20 cellular contexts compared by ENCODE assay signal in genomic region chr11:81970886-81971285, GRCh38.
DNase-seq lines count a peak whose midpoint lies in the region; ATAC-seq lines count a peak whose summit lies in the region.
"Had no signal": no experiment of that assay in that cellular context is flagged by ENCODE, and none has a peak within 500 bp of the region (broad histone marks: within the 10 kb centered on the region; RNA-seq: fewer than 3 reads in every experiment).

No MANE protein-coding gene starts in this region.

- H4K8ac ChIP-seq in mesenchymal stem cell (ENCODE audit: low read length), result no peak overlapping the region

- POLR2A ChIA-PET in activated CD4-positive, alpha-beta T cell treated with anti-CD3 and anti-CD28 coated beads, Interleukin-2, amount 10 ng/mL, durations not matched to agents 7 days and 5 days (lab: Charles Lee), result no interaction called here

- no peak overlapping the region for H3K27ac Mint-ChIP-seq in activated CD4-positive, alpha-beta T cell treated with anti-CD3 and anti-CD28 coated beads, Interleukin-2, amount 10 ng/mL, durations not matched to agents 7 days and 5 days
- H3K27ac Mint-ChIP-seq: CD8-positive, alpha-beta memory T cell had no signal

- H3K14ac ChIP-seq in mesenchymal stem cell (ENCODE audit: low read length in 2 of 2), result no peak overlapping the region

- no peak overlapping the region for H4K91ac ChIP-seq in mesenchymal stem cell (ENCODE audit: low read length)

- H3K27ac ChIP-seq in ACC112 (ENCODE audit: low read depth, low read length), result no peak overlapping the region
- peak overlapping the region; percentile 61; the same call in 1 of the 2 replicates for H3K27ac ChIP-seq in SK-N-MC
- no peak overlapping the region for H3K27ac ChIP-seq in mesenchymal stem cell (ENCODE audit: low read length, poor library complexity, severe bottlenecking)
- H3K27ac ChIP-seq: C4-2B had no signal

- H3K27me3 ChIP-seq in ACC112 (ENCODE audit: insufficient read depth, low read length) (no peaks in the 10 kb centered on the region), mesenchymal stem cell (ENCODE audit: control insufficient read depth in 1 of 2, insufficient read depth in 1 of 2, low read length in 2 of 2) (no peaks in the 10 kb centered on the region)

- no peak overlapping the region for H3K23ac ChIP-seq in mesenchymal stem cell (ENCODE audit: low read length in 2 of 2)

- no peaks in the 10 kb centered on the region for H3K79me1 ChIP-seq in mesenchymal stem cell (replicated peaks; ENCODE audit: low read length, poor library complexity, severe bottlenecking)

- H3K4me1 Mint-ChIP-seq in activated CD4-positive, alpha-beta T cell treated with anti-CD3 and anti-CD28 coated beads, Interleukin-2, amount 10 ng/mL, durations not matched to agents 7 days and 5 days, result no peaks in the 10 kb centered on the region
- H3K4me1 Mint-ChIP-seq: CD8-positive, alpha-beta memory T cell had no signal

- no peak overlapping the region for H2BK12ac ChIP-seq in mesenchymal stem cell (ENCODE audit: low read length in 2 of 2)

- H2BK15ac ChIP-seq in mesenchymal stem cell (ENCODE audit: low read depth, poor library complexity, severe bottlenecking), result no peak overlapping the region

- H3K4ac ChIP-seq in mesenchymal stem cell (ENCODE audit: low read depth in 1 of 2, low read length in 2 of 2), result no peak overlapping the region

- no peak overlapping the region for H2AK5ac ChIP-seq in mesenchymal stem cell (ENCODE audit: low read length, severe bottlenecking)

- H3K9me3 ChIP-seq in SK-N-MC (ENCODE audit: low read depth, low read length) (no peaks in the 10 kb centered on the region), mesenchymal stem cell (ENCODE audit: control insufficient read depth, low read length) (no peaks in the 10 kb centered on the region)

- no peaks in the 10 kb centered on the region for H3K79me2 ChIP-seq in ACC112 (ENCODE audit: control insufficient read depth, insufficient read depth, low read length, unreplicated experiment)

- no peaks in the 10 kb centered on the region for H3K27me3 Mint-ChIP-seq in activated CD4-positive, alpha-beta T cell treated with anti-CD3 and anti-CD28 coated beads, Interleukin-2, amount 10 ng/mL, durations not matched to agents 7 days and 5 days
- H3K27me3 Mint-ChIP-seq: CD8-positive, alpha-beta memory T cell had no signal

- WGBS in mesenchymal stem cell, result 29% methylated on average over 3 of the region's 3 CpGs

- H3K18ac ChIP-seq in mesenchymal stem cell (ENCODE audit: low read depth in 1 of 2, low read length in 2 of 2), result no peak overlapping the region

- ATAC-seq in HG02970 (IDR thresholded peaks at IDR 0.05; ENCODE audit: low FRiP score, unreplicated experiment) (no peak), HG02981 (IDR thresholded peaks at IDR 0.05; ENCODE audit: unreplicated experiment) (no peak)
- ATAC-seq: Panc1 had no signal

- CTCF ChIA-PET in activated CD4-positive, alpha-beta T cell treated with anti-CD3 and anti-CD28 coated beads, Interleukin-2, amount 10 ng/mL, durations not matched to agents 7 days and 5 days (lab: Charles Lee), result no interaction called here

- no peaks in the 10 kb centered on the region for H3K4me1 ChIP-seq in ACC112 (ENCODE audit: control insufficient read depth, insufficient read depth, low read length, unreplicated experiment)
- no peaks in the 10 kb centered on the region for H3K4me1 ChIP-seq in mesenchymal stem cell (ENCODE audit: control insufficient read depth, insufficient read depth, low read depth, low read length)

- DNase-seq in NCI-H524 treated with DMSO at 0.1 percent for 48 hours (lab: John Stamatoyannopoulos, UW) (peak; percentile 50), SK-N-MC (ENCODE audit: low read depth, low spot score) (no peak), mesenchymal stem cell (no peak)
- DNase-seq in activated CD4-positive, alpha-beta T cell treated with anti-CD3 and anti-CD28 coated beads, Interleukin-2, amount 10 ng/mL, durations not matched to agents 7 days and 5 days, result no peak
- no peak for DNase-seq in activated CD4-positive, alpha-beta T cell treated with anti-CD3 and anti-CD28 coated beads for 4 hours
- DNase-seq: CD8-positive, alpha-beta memory T cell; EL; GF-D8; KBM-7; MM.1S; NCI-H1048; NCI-H1436 treated with DMSO at 0.1 percent for 48 hours; NCI-H1930; NCI-H2171; NCI-H345 had no signal

- H3K4me3 Mint-ChIP-seq in activated CD4-positive, alpha-beta T cell treated with anti-CD3 and anti-CD28 coated beads, Interleukin-2, amount 10 ng/mL, durations not matched to agents 7 days and 5 days, result no peak overlapping the region
- H3K4me3 Mint-ChIP-seq: CD8-positive, alpha-beta memory T cell had no signal

- H3K9ac ChIP-seq in SK-N-MC (ENCODE audit: insufficient read length) (no peak overlapping the region), mesenchymal stem cell (ENCODE audit: low read length) (peak overlapping the region; percentile 25)

- H2AFZ ChIP-seq in ACC112 (ENCODE audit: low read length, unreplicated experiment) (no peak overlapping the region), mesenchymal stem cell (ENCODE audit: low read depth, low read length) (no peak overlapping the region)

- H3K4me2 ChIP-seq in mesenchymal stem cell (ENCODE audit: low read length, poor library complexity, severe bottlenecking), result no peak overlapping the region

- H3K9me3 Mint-ChIP-seq in activated CD4-positive, alpha-beta T cell treated with anti-CD3 and anti-CD28 coated beads, Interleukin-2, amount 10 ng/mL, durations not matched to agents 7 days and 5 days, result no peaks in the 10 kb centered on the region
- H3K9me3 Mint-ChIP-seq: CD8-positive, alpha-beta memory T cell had no signal

- H3K36me3 Mint-ChIP-seq in activated CD4-positive, alpha-beta T cell treated with anti-CD3 and anti-CD28 coated beads, Interleukin-2, amount 10 ng/mL, durations not matched to agents 7 days and 5 days (ENCODE audit: low read depth), result no peaks in the 10 kb centered on the region
- H3K36me3 Mint-ChIP-seq: CD8-positive, alpha-beta memory T cell had no signal

- no peak overlapping the region for H2BK5ac ChIP-seq in mesenchymal stem cell (ENCODE audit: low read depth, low read length, poor library complexity, severe bottlenecking)

- H2BK120ac ChIP-seq in mesenchymal stem cell (ENCODE audit: low read depth, low read length), result no peak overlapping the region

- no peaks in the 10 kb centered on the region for H3K36me3 ChIP-seq in ACC112 (ENCODE audit: insufficient read depth, low read length)
- H3K36me3 ChIP-seq in SK-N-MC (ENCODE audit: insufficient read depth, low read length), result no peaks in the 10 kb centered on the region
- H3K36me3 ChIP-seq in mesenchymal stem cell (ENCODE audit: control insufficient read depth in 1 of 2, insufficient read depth in 2 of 2, low read depth in 1 of 2, low read length in 2 of 2), result no peaks in the 10 kb centered on the region

- peak overlapping the region; percentile 47; the same call in 1 of the 2 replicates for H3K4me3 ChIP-seq in ACC112 (ENCODE audit: low read depth, low read length)
- no peak overlapping the region for H3K4me3 ChIP-seq in SK-N-MC
- H3K4me3 ChIP-seq in mesenchymal stem cell (ENCODE audit: insufficient read depth in 1 of 2, low read depth in 1 of 2, low read length in 2 of 2), result peak overlapping the region in 1 of 2 experiments; percentile 1
